9 cellular contexts compared by ENCODE assay signal in genomic region chr5:78586251-78586650, GRCh38.
A peak's percentile ranks its signal among the peaks of the same experiment; 100 is the strongest.
DNase-seq lines count a peak whose midpoint lies in the region; ATAC-seq and TF ChIP-seq lines count a peak whose summit lies in the region.
"Had no signal": no experiment of that assay in that cellular context is flagged by ENCODE, and none has a peak within 500 bp of the region (broad histone marks: within the 10 kb centered on the region; RNA-seq: fewer than 3 reads in every experiment).

No MANE protein-coding gene starts in this region.

- no peaks in the 10 kb centered on the region for H4K20me1 ChIP-seq in HCT116 (ENCODE audit: insufficient read depth)

- POLR2A ChIA-PET in HCT116 (lab: Charles Lee): no interaction called here

- no peaks in the 10 kb centered on the region for H3K9me3 ChIP-seq in HCT116 (ENCODE audit: control insufficient read depth in 1 of 2, insufficient read depth in 1 of 2, low read depth in 1 of 2, low read length in 2 of 2)

- TF ChIP-seq CTCF in HCT116 (IDR thresholded peaks at IDR 0.05 in 2 of 3, conservative IDR thresholded peaks at IDR 0.05 in 1 of 3; ENCODE audit: borderline replicate concordance in 1 of 3, insufficient read depth in 1 of 3, low read depth in 2 of 3, low read length in 2 of 3): no peak

- no peak overlapping the region for H2AFZ ChIP-seq in HCT116 (ENCODE audit: low read depth, low read length, poor library complexity, severe bottlenecking)

- peak overlapping the region; percentile 55 for H3K4me2 ChIP-seq in HCT116 (ENCODE audit: low read length)

- no peak overlapping the region for H3K27ac ChIP-seq in HCT116 (ENCODE audit: low read depth, low read length)

- H3K4me1 ChIP-seq in HCT116 (ENCODE audit: control insufficient read depth in 1 of 2, insufficient read depth in 2 of 2, low read length in 2 of 2): peaks cover 18 to 32% of the 10 kb centered on the region in 2 experiments

- DNase-seq in HCT116 (ENCODE audit: low read depth, low spot score) (no peak), SIG-M5 (lab: John Stamatoyannopoulos, UW) (peak; percentile 71), erythroblast (lab: John Stamatoyannopoulos, UW) (peak; percentile 50 to 71), OCI-M2 (lab: John Stamatoyannopoulos, UW; ENCODE audit: unreplicated experiment) (no peak)
- peak; percentile 32 for DNase-seq in stimulated activated CD8-positive, alpha-beta memory T cell treated with anti-CD3 and anti-CD28 coated beads, Interleukin-4, amount 100 ng/mL, for 48 hours
- DNase-seq: NCI-H82; stimulated activated CD4-positive, alpha-beta T cell treated with anti-CD3 and anti-CD28 coated beads, Interleukin-2, amount 100 ng/mL, for 48 hours had no signal

- H3K36me3 ChIP-seq in HCT116 (ENCODE audit: control insufficient read depth in 1 of 2, insufficient read depth in 2 of 2, low read length in 2 of 2): no peaks in the 10 kb centered on the region

- no TSS peak for BruUV-seq in HCT116 (replicated peaks; lab: Mats Ljungman, UMichigan)

- no peak for TF ChIP-seq RAD21 in HCT116 (IDR thresholded peaks at IDR 0.05; ENCODE audit: low read depth)

- no peaks in the 10 kb centered on the region for H3K9me2 ChIP-seq in HCT116 (ENCODE audit: insufficient read depth)

- peak overlapping the region; percentile 31; the same call in 1 of the 2 replicates for H3K9ac ChIP-seq in HCT116 (ENCODE audit: low read length)

- H3K4me3 ChIP-seq in HCT116 (replicated peaks in 1 of 2; ENCODE audit: low read depth in 1 of 2, low read length in 2 of 2): no peak overlapping the region

- peak; percentile 90 for ATAC-seq in HCT116
- ATAC-seq in HG02884 (IDR thresholded peaks at IDR 0.05; ENCODE audit: unreplicated experiment): no peak
- no peak for ATAC-seq in HG03175 (IDR thresholded peaks at IDR 0.05; ENCODE audit: unreplicated experiment)

- CTCF ChIA-PET in HCT116 (lab: Charles Lee): no interaction called here

- no peaks in the 10 kb centered on the region for H3K27me3 ChIP-seq in HCT116 (ENCODE audit: insufficient read depth, low read length)

- no peaks in the 10 kb centered on the region; the same call in 1 of the 2 replicates for H3K79me2 ChIP-seq in HCT116 (ENCODE audit: insufficient read depth, low read length)

- intact Hi-C loops in HCT116 (cut with micrococcal nuclease): no loop called here

- RAD21 ChIA-PET in HCT116 (lab: Charles Lee; ENCODE audit: low non-redundant PET in 1 of 2, low total read pairs in 2 of 2, uncharacterized antibody in 2 of 2, unreplicated experiment in 2 of 2): no interaction called here

- TF ChIP-seq POLR2A in HCT116 (IDR thresholded peaks at IDR 0.05; ENCODE audit: borderline replicate concordance, extremely low read depth, insufficient read depth, insufficient read length): no peak
- no peak for TF ChIP-seq POLR2A in erythroblast (IDR thresholded peaks at IDR 0.05; ENCODE audit: low read length)

TF ChIP-seq in HCT116, 20 proteins besides CTCF, POLR2A, EP300 and RAD21:
- TF ChIP-seq SP1 (IDR thresholded peaks at IDR 0.05; ENCODE audit: low read depth): peak; percentile 33; the same call in 1 of the 2 replicates
- TF ChIP-seq, protein P1, sequence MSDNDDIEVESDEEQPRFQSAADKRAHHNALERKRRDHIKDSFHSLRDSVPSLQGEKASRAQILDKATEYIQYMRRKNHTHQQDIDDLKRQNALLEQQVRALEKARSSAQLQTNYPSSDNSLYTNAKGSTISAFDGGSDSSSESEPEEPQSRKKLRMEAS (IDR thresholded peaks at IDR 0.05): peak; percentile 35; the same call in 1 of the 2 replicates
- peak; percentile 74 for TF ChIP-seq FOSL1 (IDR thresholded peaks at IDR 0.05; ENCODE audit: low read depth)
- no peak for TF ChIP-seq EZH2phosphoT487 (IDR thresholded peaks at IDR 0.05; ENCODE audit: borderline replicate concordance)
- peak; percentile 77 for TF ChIP-seq CBX3 (IDR thresholded peaks at IDR 0.05; ENCODE audit: low read depth)
- TF ChIP-seq SRF (IDR thresholded peaks at IDR 0.05; ENCODE audit: low read depth): no peak
- TF ChIP-seq TCF7L2 (IDR thresholded peaks at IDR 0.05; ENCODE audit: borderline replicate concordance, extremely low read depth, insufficient read depth, insufficient read length): no peak
- no peak for TF ChIP-seq ZFX (IDR thresholded peaks at IDR 0.05)
- no peak for TF ChIP-seq ZBTB33 (IDR thresholded peaks at IDR 0.05; ENCODE audit: extremely low read depth, insufficient replicate concordance, low read length)
- TF ChIP-seq ZNF274 (IDR thresholded peaks at IDR 0.05; ENCODE audit: low read depth, low read length): no peak
- peak; percentile 69 for TF ChIP-seq CEBPB (IDR thresholded peaks at IDR 0.05; ENCODE audit: low read depth)
- TF ChIP-seq JUND (IDR thresholded peaks at IDR 0.05): peak; percentile 86
- TF ChIP-seq ATF3 (IDR thresholded peaks at IDR 0.05): peak; percentile 31; the same call in 1 of the 2 replicates
- TF ChIP-seq EZH2 (IDR thresholded peaks at IDR 0.05): no peak
- no peak for TF ChIP-seq EGR1 (IDR thresholded peaks at IDR 0.05; ENCODE audit: low read depth)
- TF ChIP-seq ELF1 (IDR thresholded peaks at IDR 0.05; ENCODE audit: borderline replicate concordance, low read depth): no peak
TF ChIP-seq in HCT116: peak in this region for 7.

Comparison
In these comparisons a context has a peak if more than half of its experiments do, and no peak if none do; other contexts are left out.
1. DNase-seq: peak in SIG-M5 (single experiment), erythroblast (2 of 2) and stimulated activated CD8-positive, alpha-beta memory T cell treated with anti-CD3 and anti-CD28 coated beads, Interleukin-4, amount 100 ng/mL, for 48 hours (single experiment); none in HCT116 (single experiment) and OCI-M2 (single experiment).